In the genomic region with DNA sequence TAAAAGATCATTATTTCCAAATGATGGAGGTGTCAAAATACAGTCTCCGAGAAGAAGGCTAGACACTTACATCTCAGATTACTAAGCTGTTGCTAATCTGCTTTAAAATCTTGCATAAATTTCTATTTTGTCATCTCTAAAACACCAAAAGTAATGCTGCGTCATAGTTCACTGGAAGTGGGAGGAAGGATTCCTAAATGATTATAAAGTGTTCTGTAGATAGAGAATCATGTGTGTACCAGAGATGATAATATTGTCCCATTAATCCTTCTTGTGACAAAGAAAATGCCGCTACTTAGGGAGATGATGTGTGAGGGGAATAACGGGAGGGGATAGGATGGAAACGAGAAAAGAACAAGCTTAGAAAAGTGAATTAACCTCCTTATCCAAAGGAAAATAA, we compare ENCODE assay signal across 30 cellular contexts.
"Had no signal": no experiment of that assay in that cellular context is flagged by ENCODE, and none has a peak within 500 bp of the region (broad histone marks: within the 10 kb centered on the region; RNA-seq: fewer than 3 reads in every experiment).

No MANE protein-coding gene starts in this region.

- H3K4me2 ChIP-seq: hepatocyte had no signal

- H3K4me1 Mint-ChIP-seq: activated B cell treated with CpG ODN at 0.5 μM for 24 hours; activated T-helper 17 cell treated with anti-CD3 and anti-CD28 coated beads, Interleukin-2, amount 50 U/mL, for 72 hours had no signal

- H3K36me3 Mint-ChIP-seq: activated naive CD8-positive, alpha-beta T cell had no signal

- H2AFZ ChIP-seq: hepatocyte had no signal

- H3K4me3 ChIP-seq: body of pancreas, esophagus squamous epithelium, gastroesophageal sphincter, heart right ventricle, hepatocyte had no signal

- H3K27ac Mint-ChIP-seq: activated B cell treated with CpG ODN at 0.5 μM for 24 hours; activated CD8-positive, alpha-beta T cell treated with anti-CD3 and anti-CD28 coated beads for 36 hours; activated naive CD8-positive, alpha-beta T cell; activated T-helper 17 cell treated with anti-CD3 and anti-CD28 coated beads, Interleukin-2, amount 50 U/mL, for 72 hours had no signal

- FAIRE-seq: colon, endometrium, endothelial cell of umbilical vein had no signal

- H3K27me3 ChIP-seq: body of pancreas, esophagus squamous epithelium, gastroesophageal sphincter, heart right ventricle, hepatocyte had no signal

- H3K27me3 Mint-ChIP-seq: activated B cell treated with CpG ODN at 0.5 μM for 24 hours; activated CD8-positive, alpha-beta T cell treated with anti-CD3 and anti-CD28 coated beads for 36 hours; activated naive CD8-positive, alpha-beta T cell; activated T-helper 17 cell treated with anti-CD3 and anti-CD28 coated beads, Interleukin-2, amount 50 U/mL, for 72 hours had no signal

- H3K79me2 ChIP-seq: hepatocyte had no signal

- DNase-seq: activated B cell treated with CpG ODN at 0.5 μM for 24 hours; activated CD4-positive, alpha-beta T cell treated with anti-CD3 and anti-CD28 coated beads for 48 hours; activated CD4-positive, alpha-beta T cell treated with anti-CD3 and anti-CD28 coated beads, Interleukin-2, amount 50 U/mL, for 1 hour; activated CD4-positive, alpha-beta T cell treated with anti-CD3 and anti-CD28 coated beads, Interleukin-2, amount 50 U/mL, for 48 hours; activated CD8-positive, alpha-beta memory T cell treated with anti-CD3 and anti-CD28 coated beads for 24 hours; activated CD8-positive, alpha-beta T cell treated with anti-CD3 and anti-CD28 coated beads for 36 hours; activated effector memory CD4-positive, alpha-beta T cell treated with Interleukin-2 at 50 U/mL for 16 hours; activated gamma-delta T cell treated with Interleukin-2 at 50 U/mL for 16 hours; activated naive CD4-positive, alpha-beta T cell treated with anti-CD3 and anti-CD28 coated beads, Interleukin-2, amount 50 U/mL, for 16 hours; activated naive CD4-positive, alpha-beta T cell treated with Interleukin-2 at 50 U/mL for 16 hours; activated T-cell treated with anti-CD3 and anti-CD28 coated beads, Interleukin-2, amount 50 U/mL, for 4 hours; amygdala; aorta; body of pancreas; caudate nucleus; effector CD8-positive, alpha-beta T cell; esophagus squamous epithelium; foreskin melanocyte; heart right ventricle; T-helper 2 cell; WERI-Rb-1 had no signal

- H3K9me3 Mint-ChIP-seq: activated B cell treated with CpG ODN at 0.5 μM for 24 hours; activated CD8-positive, alpha-beta T cell treated with anti-CD3 and anti-CD28 coated beads for 36 hours; activated T-cell treated with anti-CD3 and anti-CD28 coated beads, Interleukin-2, amount 50 U/mL, for 4 hours; activated T-helper 17 cell treated with anti-CD3 and anti-CD28 coated beads, Interleukin-2, amount 50 U/mL, for 72 hours had no signal

- H3K9me3 ChIP-seq: body of pancreas, esophagus squamous epithelium, gastroesophageal sphincter, heart right ventricle had no signal

- H3K36me3 ChIP-seq: esophagus squamous epithelium, gastroesophageal sphincter, heart right ventricle, WERI-Rb-1 had no signal

- H3K4me3 Mint-ChIP-seq: activated B cell treated with CpG ODN at 0.5 μM for 24 hours; activated CD8-positive, alpha-beta T cell treated with anti-CD3 and anti-CD28 coated beads for 36 hours; activated naive CD8-positive, alpha-beta T cell; activated T-cell treated with anti-CD3 and anti-CD28 coated beads, Interleukin-2, amount 50 U/mL, for 4 hours; activated T-helper 17 cell treated with anti-CD3 and anti-CD28 coated beads, Interleukin-2, amount 50 U/mL, for 72 hours had no signal

- H3K4me1 ChIP-seq: body of pancreas, esophagus squamous epithelium, gastroesophageal sphincter, heart right ventricle had no signal

- H3K27ac ChIP-seq: body of pancreas, epithelial cell of prostate, esophagus squamous epithelium, gastroesophageal sphincter, heart right ventricle, hepatocyte, WERI-Rb-1 had no signal

- ATAC-seq: activated CD4-positive, CD25-positive, alpha-beta regulatory T cell treated with anti-CD3 and anti-CD28 coated beads, Interleukin-2, amount 50 U/mL, for 24 hours; activated CD8-positive, alpha-beta T cell treated with anti-CD3 and anti-CD28 coated beads for 36 hours; activated T-cell treated with anti-CD3 and anti-CD28 coated beads, Interleukin-2, amount 50 U/mL, for 4 hours; activated T-helper 17 cell treated with anti-CD3 and anti-CD28 coated beads, Interleukin-2, amount 50 U/mL, for 72 hours; body of pancreas; gastroesophageal sphincter; heart right ventricle had no signal
